Comparison of ENCODE assay signal across 1 cellular context in genomic region chr6:4018194-4019111, GRCh38.
TF ChIP-seq lines count a peak whose summit lies in the region.

No MANE protein-coding gene starts in this region.

TF ChIP-seq in HepG2, 621 proteins besides CTCF, POLR2A, EP300 and RAD21 (continued from another document and continues in another):
- no peak; the same call in 1 of the 2 replicates for TF ChIP-seq AKAP8 (CRISPR knock-in tag; IDR thresholded peaks at IDR 0.05)
- TF ChIP-seq PBX3 (CRISPR knock-in tag; IDR thresholded peaks at IDR 0.05; ENCODE audit: borderline replicate concordance), result no peak
- TF ChIP-seq ZNF383 (CRISPR knock-in tag; IDR thresholded peaks at IDR 0.05; ENCODE audit: borderline replicate concordance), result peak; percentile 85; the same call in 1 of the 2 replicates
- no peak for TF ChIP-seq ZNF550 (CRISPR knock-in tag; IDR thresholded peaks at IDR 0.05; ENCODE audit: borderline replicate concordance)
- no peak for TF ChIP-seq HNF1A (IDR thresholded peaks at IDR 0.05; ENCODE audit: low read depth)
- TF ChIP-seq HNF1A (CRISPR knock-in tag; IDR thresholded peaks at IDR 0.05; ENCODE audit: borderline replicate concordance), result peak; percentile 61
- no peak for TF ChIP-seq BCLAF1 (IDR thresholded peaks at IDR 0.05)
- no peak for TF ChIP-seq CREBL2 (CRISPR knock-in tag; IDR thresholded peaks at IDR 0.05; ENCODE audit: borderline replicate concordance)
- no peak for TF ChIP-seq ZNF512 (CRISPR knock-in tag; IDR thresholded peaks at IDR 0.05)
- no peak for TF ChIP-seq TRAFD1 (CRISPR knock-in tag; IDR thresholded peaks at IDR 0.05; ENCODE audit: borderline replicate concordance)
- peak; percentile 60; the same call in 1 of the 2 replicates for TF ChIP-seq SOX5 (CRISPR knock-in tag; IDR thresholded peaks at IDR 0.05; ENCODE audit: borderline replicate concordance)
- TF ChIP-seq JUNB (CRISPR knock-in tag; IDR thresholded peaks at IDR 0.05; ENCODE audit: borderline replicate concordance), result no peak
- peak; percentile 79; the same call in 1 of the 2 replicates for TF ChIP-seq ZNF543 (CRISPR knock-in tag; IDR thresholded peaks at IDR 0.05)
- 0 out of 2 replicates have a peak, but pooled peaks have one; percentile 74 for TF ChIP-seq ZNF737 (CRISPR knock-in tag; IDR thresholded peaks at IDR 0.05; ENCODE audit: borderline replicate concordance)
- TF ChIP-seq TRIM24 (CRISPR knock-in tag; IDR thresholded peaks at IDR 0.05), result no peak
- TF ChIP-seq HIVEP1 (CRISPR knock-in tag; IDR thresholded peaks at IDR 0.05), result peak; percentile 94
- TF ChIP-seq SMYD3 (CRISPR knock-in tag; IDR thresholded peaks at IDR 0.05), result peak; percentile 93
- peak; percentile 98; the same call in 1 of the 2 replicates for TF ChIP-seq BRD4 (CRISPR knock-in tag; IDR thresholded peaks at IDR 0.05)
- TF ChIP-seq HNRNPH1 (optimal IDR thresholded peaks at IDR 0.05; ENCODE audit: low read depth, low read length), result peak; percentile 65
- peak; percentile 67; the same call in 1 of the 2 replicates for TF ChIP-seq NR1H2 (CRISPR knock-in tag; IDR thresholded peaks at IDR 0.05; ENCODE audit: borderline replicate concordance, low read depth)
- peak; percentile 94 for TF ChIP-seq ZNF776 (CRISPR knock-in tag; IDR thresholded peaks at IDR 0.05)
- peak; percentile 27; the same call in 1 of the 2 replicates for TF ChIP-seq ZXDC (CRISPR knock-in tag; IDR thresholded peaks at IDR 0.05)
- peak; percentile 87 for TF ChIP-seq ZBTB7B (CRISPR knock-in tag; IDR thresholded peaks at IDR 0.05)
- no peak for TF ChIP-seq HNRNPUL1 (IDR thresholded peaks at IDR 0.05; ENCODE audit: low read depth, low read length)
- TF ChIP-seq ADNP (CRISPR knock-in tag; IDR thresholded peaks at IDR 0.05), result no peak
- TF ChIP-seq ZNF619 (CRISPR knock-in tag; IDR thresholded peaks at IDR 0.05), result peak; percentile 76; the same call in 1 of the 2 replicates
- peak; percentile 86 for TF ChIP-seq E2F1 (CRISPR knock-in tag; IDR thresholded peaks at IDR 0.05)
- TF ChIP-seq KAT2B (IDR thresholded peaks at IDR 0.05; ENCODE audit: borderline replicate concordance, low read depth, low read length), result no peak
- no peak for TF ChIP-seq CENPBD1 (CRISPR knock-in tag; IDR thresholded peaks at IDR 0.05; ENCODE audit: borderline replicate concordance, low read depth)
- peak; percentile 97 for TF ChIP-seq HOXA5 (CRISPR knock-in tag; IDR thresholded peaks at IDR 0.05)
- TF ChIP-seq ZNF24 (IDR thresholded peaks at IDR 0.05), result no peak
- TF ChIP-seq HNF1B (CRISPR knock-in tag; IDR thresholded peaks at IDR 0.05), result peak; percentile 92
- TF ChIP-seq ZBTB37 (CRISPR knock-in tag; IDR thresholded peaks at IDR 0.05), result peak; percentile 84
- peak; percentile 90; the same call in 1 of the 2 replicates for TF ChIP-seq ZNF431 (CRISPR knock-in tag; IDR thresholded peaks at IDR 0.05; ENCODE audit: borderline replicate concordance, low read depth)
- no peak for TF ChIP-seq ZFP37 (CRISPR knock-in tag; IDR thresholded peaks at IDR 0.05; ENCODE audit: borderline replicate concordance)
- no peak for TF ChIP-seq SYNCRIP (IDR thresholded peaks at IDR 0.05; ENCODE audit: insufficient read depth, low read depth, low read length)
- no peak for TF ChIP-seq XBP1 (CRISPR knock-in tag; IDR thresholded peaks at IDR 0.05)
- TF ChIP-seq DR1 (CRISPR knock-in tag; IDR thresholded peaks at IDR 0.05), result peak; percentile 96
- 0 out of 2 replicates have a peak, but pooled peaks have one; percentile 3 for TF ChIP-seq NR3C1 (CRISPR knock-in tag; IDR thresholded peaks at IDR 0.05)
- peak; percentile 94; the same call in 1 of the 2 replicates for TF ChIP-seq ZNF160 (CRISPR knock-in tag; IDR thresholded peaks at IDR 0.05)
- TF ChIP-seq CBFB (CRISPR knock-in tag; IDR thresholded peaks at IDR 0.05), result peak; percentile 90
- TF ChIP-seq SOX13 (IDR thresholded peaks at IDR 0.05), result peak; percentile 27; the same call in 1 of the 2 replicates
- TF ChIP-seq SOX13 (CRISPR knock-in tag; conservative IDR thresholded peaks at IDR 0.05 in 1 of 2, IDR thresholded peaks at IDR 0.05 in 1 of 2), result no peak; a peak in 1 of 4 replicates
